27 cellular contexts compared by ENCODE assay signal in the genomic region with DNA sequence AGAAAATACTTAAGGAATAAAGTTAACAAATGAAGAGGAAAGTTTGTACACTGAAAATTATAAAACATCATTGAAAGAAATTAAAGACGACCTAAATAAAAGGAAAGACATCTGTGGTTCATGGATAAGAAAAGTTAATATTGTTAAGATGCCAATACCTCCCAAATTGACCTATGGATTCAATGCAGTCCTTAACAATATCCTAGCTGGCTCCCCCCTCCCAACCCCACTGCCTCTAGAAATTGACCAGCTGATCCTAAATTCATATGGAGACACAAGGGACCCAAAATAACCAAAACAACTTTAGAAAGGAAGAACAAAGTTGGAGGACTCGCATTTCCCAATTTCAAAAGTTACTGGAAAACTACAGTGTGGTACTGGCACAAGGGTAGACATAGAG.
"Had no signal": no experiment of that assay in that cellular context is flagged by ENCODE, and none has a peak within 500 bp of the region (broad histone marks: within the 10 kb centered on the region; RNA-seq: fewer than 3 reads in every experiment).

No MANE protein-coding gene starts in this region.

- FAIRE-seq: colon, endometrium, endothelial cell of umbilical vein had no signal

- H3K27me3 ChIP-seq: colonic mucosa, dorsolateral prefrontal cortex, esophagus muscularis mucosa, esophagus squamous epithelium, foreskin keratinocyte, gastrocnemius medialis, gastroesophageal sphincter, heart left ventricle, heart right ventricle had no signal

- ATAC-seq: effector memory CD8-positive, alpha-beta T cell; esophagus mucosa; foreskin keratinocyte; gastrocnemius medialis; gastroesophageal sphincter; heart left ventricle; heart right ventricle had no signal

- DNase-seq: colonic mucosa; cortex of kidney; dermis blood vessel endothelial cell; dorsolateral prefrontal cortex; effector CD4-positive, alpha-beta T cell; effector CD8-positive, alpha-beta T cell; effector memory CD4-positive, alpha-beta T cell; effector memory CD8-positive, alpha-beta T cell; endodermal cell; erythroblast; esophagus squamous epithelium; foreskin fibroblast; foreskin keratinocyte; foreskin melanocyte; gastrocnemius medialis; glutamatergic neuron; head of caudate nucleus; heart left ventricle; heart right ventricle had no signal

- H3K36me3 ChIP-seq: colonic mucosa, esophagus muscularis mucosa, esophagus squamous epithelium, gastroesophageal sphincter had no signal

- H3K9me3 ChIP-seq: colonic mucosa had no signal

- H3K27ac ChIP-seq: colonic mucosa, coronary artery, dorsolateral prefrontal cortex, epithelial cell of prostate, esophagus muscularis mucosa, esophagus squamous epithelium, foreskin keratinocyte, gastrocnemius medialis, gastroesophageal sphincter, heart left ventricle, heart right ventricle had no signal

- H3K4me1 ChIP-seq: colonic mucosa, foreskin keratinocyte, gastrocnemius medialis had no signal

- H3K4me3 ChIP-seq: colonic mucosa, coronary artery, dorsolateral prefrontal cortex, esophagus muscularis mucosa, esophagus squamous epithelium, gastrocnemius medialis, gastroesophageal sphincter, heart left ventricle, heart right ventricle had no signal
